8 cellular contexts compared by ENCODE assay signal in the genomic region with DNA sequence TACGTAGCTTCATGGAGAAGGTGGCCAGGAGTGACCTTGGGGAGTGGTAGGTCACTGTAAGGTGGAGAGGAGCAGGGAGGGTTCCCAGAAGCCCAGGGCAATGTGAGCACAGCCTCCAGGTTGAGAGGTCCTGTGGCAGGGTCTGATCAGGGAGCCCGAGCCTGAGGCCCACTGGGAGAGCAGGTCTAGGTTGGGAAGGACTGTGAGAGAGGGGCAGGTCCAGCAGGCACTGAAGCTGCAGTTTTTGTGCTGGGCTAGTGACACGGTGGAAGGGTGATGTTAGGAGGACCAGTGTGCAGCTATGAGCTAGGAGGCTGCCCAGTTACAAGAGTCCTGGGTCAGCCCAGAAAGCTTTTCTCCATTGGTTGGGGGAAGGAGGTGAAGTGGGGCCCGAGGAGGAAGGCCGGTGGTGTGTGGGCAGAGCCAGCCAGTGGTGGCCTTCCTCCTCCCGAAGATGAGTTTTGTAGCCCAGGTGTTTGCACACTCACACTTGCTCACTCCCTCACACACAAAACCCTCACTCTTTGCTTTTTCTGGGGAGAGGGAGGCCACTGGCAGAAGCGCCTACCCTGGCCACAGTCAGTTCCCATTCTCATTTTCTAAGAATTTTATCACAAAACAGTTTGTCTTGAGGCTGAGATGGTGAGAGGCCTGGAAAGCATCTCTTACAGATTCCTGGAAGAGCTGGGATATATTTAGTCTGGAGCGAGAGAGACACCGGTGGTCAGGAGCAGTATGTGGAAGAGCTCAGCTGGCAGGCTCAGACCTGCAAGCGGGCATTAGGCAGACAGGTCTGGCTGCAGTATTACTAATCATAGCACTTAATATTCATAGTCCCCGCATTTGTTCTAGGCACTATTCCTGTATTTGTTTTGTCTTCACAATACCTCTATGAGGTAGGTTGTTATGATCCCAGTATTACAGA. TPM values are rescaled to one million over a fixed set of nuclear protein-coding genes. Genes with fewer than 3 reads are reported as not detected.
DNase-seq lines count a peak whose midpoint lies in the region; ATAC-seq lines count a peak whose summit lies in the region.

No MANE protein-coding gene starts in this region.

- H3K9ac ChIP-seq in BLaER1 (peak overlapping the region; percentile 88; the same call in 1 of the 2 replicates), Karpas-422 (ENCODE audit: low read length) (peak overlapping the region; percentile 94)

- H3K27ac ChIP-seq in BLaER1 = peak overlapping the region; percentile 2; the same call in 1 of the 2 replicates
- H3K27ac ChIP-seq in Karpas-422 (ENCODE audit: low read length) = no peak overlapping the region

- no peak overlapping the region for H2AFZ ChIP-seq in Karpas-422 (ENCODE audit: low read length)

- H3K4me2 ChIP-seq in BLaER1 = peak overlapping the region; percentile 96
- peak overlapping the region; percentile 91 for H3K4me2 ChIP-seq in Karpas-422 (ENCODE audit: low read depth, low read length, poor library complexity, severe bottlenecking)

- ATAC-seq in natural killer cell treated with Interleukin-12 subunit alpha and Interleukin-12 subunit beta and Interleukin-15 and Interleukin-18, amount 100 ng/mL, for 72 hours = no peak
- ATAC-seq in HG03432 (IDR thresholded peaks at IDR 0.05; ENCODE audit: unreplicated experiment) (no peak), HG02623 (IDR thresholded peaks at IDR 0.05; ENCODE audit: unreplicated experiment) (no peak), GM21576 (IDR thresholded peaks at IDR 0.05; ENCODE audit: unreplicated experiment) (no peak)

- H3K79me2 ChIP-seq in Karpas-422 (ENCODE audit: low read length) = peaks cover 40% of the 10 kb centered on the region

- peaks cover 7% of the 10 kb centered on the region for H3K36me3 Mint-ChIP-seq in natural killer cell treated with Interleukin-12 subunit alpha and Interleukin-12 subunit beta and Interleukin-15 and Interleukin-18, amount 100 ng/mL, for 72 hours

- H3K4me1 ChIP-seq in BLaER1 (peaks cover 54% of the 10 kb centered on the region), Karpas-422 (ENCODE audit: low read length) (peaks cover 26% of the 10 kb centered on the region)

- H3K4me1 Mint-ChIP-seq in natural killer cell treated with Interleukin-12 subunit alpha and Interleukin-12 subunit beta and Interleukin-15 and Interleukin-18, amount 100 ng/mL, for 72 hours (ENCODE audit: low read depth in 2 of 2) = peaks cover 28 to 48% of the 10 kb centered on the region in 2 donors

- peak overlapping the region; percentile 74 for H3K4me3 Mint-ChIP-seq in natural killer cell treated with Interleukin-12 subunit alpha and Interleukin-12 subunit beta and Interleukin-15 and Interleukin-18, amount 100 ng/mL, for 72 hours

- H3K36me3 ChIP-seq in BLaER1 = peaks cover 27% of the 10 kb centered on the region
- no peaks in the 10 kb centered on the region for H3K36me3 ChIP-seq in Karpas-422 (ENCODE audit: insufficient read depth, low read length)

- peaks cover 2% of the 10 kb centered on the region for H3K9me3 Mint-ChIP-seq in natural killer cell treated with Interleukin-12 subunit alpha and Interleukin-12 subunit beta and Interleukin-15 and Interleukin-18, amount 100 ng/mL, for 72 hours

- H3K4me3 ChIP-seq in BLaER1 = peak overlapping the region; percentile 86
- H3K4me3 ChIP-seq in Karpas-422 (ENCODE audit: low read length) = peak overlapping the region; percentile 89

- peak overlapping the region; percentile 29 to 63 for H3K27ac Mint-ChIP-seq in natural killer cell treated with Interleukin-12 subunit alpha and Interleukin-12 subunit beta and Interleukin-15 and Interleukin-18, amount 100 ng/mL, for 72 hours

- H3K27me3 ChIP-seq in BLaER1 (no peaks in the 10 kb centered on the region), Karpas-422 (ENCODE audit: low read length) (no peaks in the 10 kb centered on the region)

- no peaks in the 10 kb centered on the region for H3K9me2 ChIP-seq in Karpas-422 (replicated peaks; ENCODE audit: insufficient read depth, low read length)

- H3K27me3 Mint-ChIP-seq in natural killer cell treated with Interleukin-12 subunit alpha and Interleukin-12 subunit beta and Interleukin-15 and Interleukin-18, amount 100 ng/mL, for 72 hours = no peaks in the 10 kb centered on the region

- DNase-seq in Karpas-422 (no peak), cerebellar cortex (ENCODE audit: low spot score) (peak; percentile 66), T1000 (lab: John Stamatoyannopoulos, UW) (no peak)
- DNase-seq in natural killer cell treated with Interleukin-12 subunit alpha and Interleukin-12 subunit beta and Interleukin-15 and Interleukin-18, amount 100 ng/mL, for 72 hours (ENCODE audit: low spot score) = no peak

- peaks cover 55% of the 10 kb centered on the region for H4K20me1 ChIP-seq in BLaER1
- no peaks in the 10 kb centered on the region for H4K20me1 ChIP-seq in Karpas-422 (ENCODE audit: insufficient read depth, low read depth, low read length)

- H3K9me3 ChIP-seq in BLaER1 (peaks cover 23% of the 10 kb centered on the region), Karpas-422 (ENCODE audit: low read length) (peaks cover 4% of the 10 kb centered on the region; the same call in 1 of the 2 replicates)

RNA-seq across cellular contexts. Expression of gene ZNF467, which starts 57.1 kb away (rescaled TPM):
- total RNA-seq in Karpas-422 (2014; rRNA removed; shearing (Covaris generic); ENCODE audit: low replicate concordance) = 0.71 TPM in 1 of 2 replicates, not detected in the other
- under 1 TPM; 0.10 to 0.28 TPM for total RNA-seq in natural killer cell treated with Interleukin-12 subunit alpha and Interleukin-12 subunit beta and Interleukin-15 and Interleukin-18, amount 100 ng/mL, for 72 hours
